ENCODE assay signal across 8 cellular contexts in the genomic region with DNA sequence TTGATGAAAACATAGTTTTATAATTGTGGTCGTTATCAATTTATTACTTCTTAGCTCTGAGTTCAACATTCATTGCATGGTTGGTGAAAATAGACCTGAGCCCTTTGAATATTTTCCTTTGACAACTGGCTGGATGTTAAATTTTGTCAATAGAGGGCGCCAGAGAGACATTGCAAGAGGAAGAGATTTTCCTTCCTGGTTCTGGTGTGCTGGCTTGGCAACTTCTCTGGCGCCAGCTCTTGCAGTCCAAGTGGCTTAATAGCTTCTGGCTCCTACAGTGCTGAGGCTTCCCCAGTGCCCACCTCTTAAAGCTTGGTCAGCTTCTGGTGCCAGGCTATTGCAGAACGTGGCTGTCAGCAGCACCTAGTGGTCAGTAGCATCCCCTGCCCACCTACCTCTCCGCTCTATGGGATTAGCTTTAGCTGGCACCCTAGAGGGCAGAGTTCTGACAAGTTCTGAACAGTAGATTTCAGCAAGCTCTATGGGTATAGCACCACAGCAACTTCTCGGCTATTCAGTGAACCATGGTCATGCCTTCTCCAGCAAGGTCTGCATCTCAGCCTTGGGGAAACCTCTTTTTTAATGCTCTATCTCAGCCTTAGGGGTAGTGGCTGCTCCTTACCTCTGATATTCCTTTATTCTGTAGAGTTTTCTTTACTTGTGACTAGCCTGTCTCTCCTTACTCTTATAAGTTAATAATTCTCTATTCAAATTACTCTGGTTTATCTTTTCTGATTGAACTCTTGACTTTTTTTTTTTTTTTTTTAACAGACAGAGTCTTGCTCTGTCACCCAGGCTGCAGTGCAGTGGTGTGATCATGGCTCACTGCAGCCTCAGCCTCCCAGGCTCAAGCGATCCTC. TPM values are rescaled to one million over a fixed set of nuclear protein-coding genes. Genes with fewer than 3 reads are reported as not detected.
DNase-seq lines count a peak whose midpoint lies in the region; ATAC-seq, FAIRE-seq and TF ChIP-seq lines count a peak whose summit lies in the region.

No MANE protein-coding gene starts in this region.

- H3K4me1 ChIP-seq in CD8-positive, alpha-beta memory T cell (ENCODE audit: insufficient read depth, low read length): peaks cover 5% of the 10 kb centered on the region
- peaks cover 7 to 37% (median 17%) of the 10 kb centered on the region in 3 donors for H3K4me1 ChIP-seq in pancreas
- peaks cover 8 to 20% (median 18%) of the 10 kb centered on the region in 4 donors for H3K4me1 ChIP-seq in upper lobe of left lung

- peak; percentile 74 for FAIRE-seq in pancreas (lab: Jason Lieb, UNC)

- intact Hi-C loops in pancreas (cut with DNase I): loop anchor here in 2 of 3 donors (5.0 to 10.0 kb wide), 3 partner anchors 113 to 122 kb away; no protein-coding TSS in a partner anchor

- H3K27ac Mint-ChIP-seq in CD8-positive, alpha-beta memory T cell: peak overlapping the region in 2 of 8 donors; percentile 35 to 75
- H3K27ac Mint-ChIP-seq in activated naive CD4-positive, alpha-beta T cell treated with anti-CD3 and anti-CD28 coated beads, Interleukin-2, amount 50 U/mL, for 72 hours: no peak overlapping the region

- WGBS in pancreas, 2 donors: 24 to 32% methylated on average over 7 of the region's 7 CpGs
- 36% methylated on average over 7 of the region's 7 CpGs for WGBS in upper lobe of left lung, 2 donors

- H3K9me3 ChIP-seq in CD8-positive, alpha-beta memory T cell (ENCODE audit: low read length): no peaks in the 10 kb centered on the region
- H3K9me3 ChIP-seq in pancreas: no peaks in the 10 kb centered on the region
- H3K9me3 ChIP-seq in upper lobe of left lung: no peaks in the 10 kb centered on the region

- H3K4me3 ChIP-seq in CD8-positive, alpha-beta memory T cell (ENCODE audit: low read length): peak overlapping the region; percentile 15
- H3K4me3 ChIP-seq in pancreas (peak overlapping the region in 1 of 4 donors; percentile 22), upper lobe of left lung (peak overlapping the region in 1 of 4 donors; percentile 7)

- no peaks in the 10 kb centered on the region for H3K9me3 Mint-ChIP-seq in CD8-positive, alpha-beta memory T cell
- no peaks in the 10 kb centered on the region for H3K9me3 Mint-ChIP-seq in activated naive CD4-positive, alpha-beta T cell treated with anti-CD3 and anti-CD28 coated beads, Interleukin-2, amount 50 U/mL, for 72 hours

- H3K36me3 ChIP-seq in CD8-positive, alpha-beta memory T cell (ENCODE audit: insufficient read depth, low read length): no peaks in the 10 kb centered on the region
- H3K36me3 ChIP-seq in pancreas (no peaks in the 10 kb centered on the region), upper lobe of left lung (no peaks in the 10 kb centered on the region)

- TF ChIP-seq CTCF in pancreas (IDR thresholded peaks at IDR 0.05) (peak; percentile 71 to 93 (median 88)), upper lobe of left lung (IDR thresholded peaks at IDR 0.05) (peak; percentile 61 to 84 (median 74))

- H3K4me3 Mint-ChIP-seq in CD8-positive, alpha-beta memory T cell: peak overlapping the region in 6 of 7 donors; percentile 67 to 79 (median 72)

- H3K36me3 Mint-ChIP-seq in CD8-positive, alpha-beta memory T cell: peaks cover 0 to 3% (median 0%) of the 10 kb centered on the region in 3 donors
- H3K36me3 Mint-ChIP-seq in activated naive CD4-positive, alpha-beta T cell treated with anti-CD3 and anti-CD28 coated beads, Interleukin-2, amount 50 U/mL, for 72 hours: no peaks in the 10 kb centered on the region

- H3K27ac ChIP-seq in CD8-positive, alpha-beta memory T cell (ENCODE audit: low read depth, low read length): no peak overlapping the region
- H3K27ac ChIP-seq in pancreas (peak overlapping the region in 2 of 4 donors; percentile 30 to 37), upper lobe of left lung (no peak overlapping the region)

- no peak for TF ChIP-seq POLR2A in upper lobe of left lung (IDR thresholded peaks at IDR 0.05)

- H3K27me3 ChIP-seq in CD8-positive, alpha-beta memory T cell (ENCODE audit: insufficient read depth, low read length, poor library complexity, severe bottlenecking): no peaks in the 10 kb centered on the region
- no peaks in the 10 kb centered on the region for H3K27me3 ChIP-seq in pancreas
- H3K27me3 ChIP-seq in upper lobe of left lung: no peaks in the 10 kb centered on the region

- no peak for TF ChIP-seq EP300 in upper lobe of left lung (IDR thresholded peaks at IDR 0.05)

- no peaks in the 10 kb centered on the region for H3K27me3 Mint-ChIP-seq in CD8-positive, alpha-beta memory T cell

- POLR2A ChIA-PET in CD8-positive, alpha-beta memory T cell (lab: Charles Lee): interaction anchor here (0.6 kb wide), 1 partner anchor 553 kb away, joined by 3 read pairs; no protein-coding TSS in a partner anchor

- DNase-seq in CD8-positive, alpha-beta memory T cell: peak; percentile 29 to 65 (median 62)
- peak; percentile 91 for DNase-seq in NCI-H1105 treated with DMSO at 0.1 percent for 48 hours (lab: John Stamatoyannopoulos, UW)
- peak; percentile 61 to 72 for DNase-seq in activated naive CD4-positive, alpha-beta T cell treated with anti-CD3 and anti-CD28 coated beads, Interleukin-2, amount 50 U/mL, for 72 hours (ENCODE audit: low spot score in 2 of 2)
- DNase-seq in glomerular visceral epithelial cell (ENCODE audit: extremely low spot score): peak; percentile 85
- DNase-seq in pancreas: peak; percentile 66 to 84 (median 76)
- peak in 1 of 2 donors; percentile 84 for DNase-seq in upper lobe of left lung

- CTCF ChIA-PET in CD8-positive, alpha-beta memory T cell (lab: Charles Lee): interaction anchor here (0.7 to 3.6 kb wide), 18 partner anchors 9 to 207 kb away, joined by 3 to 18 read pairs (median 4); no protein-coding TSS in a partner anchor

- H3K4me1 Mint-ChIP-seq in CD8-positive, alpha-beta memory T cell: peaks cover 6 to 15% (median 13%) of the 10 kb centered on the region in 3 donors

- ATAC-seq in GM21723 (IDR thresholded peaks at IDR 0.05; ENCODE audit: unreplicated experiment): peak; percentile 68
- ATAC-seq in SK-N-SH treated with all-trans-retinoic acid at 6 μM for 48 hours: peak; percentile 90
- peak; percentile 82 to 87 for ATAC-seq in activated naive CD4-positive, alpha-beta T cell treated with anti-CD3 and anti-CD28 coated beads, Interleukin-2, amount 50 U/mL, for 72 hours
- ATAC-seq in pancreas: peak; percentile 92 to 95 (median 92)
- ATAC-seq in upper lobe of left lung (ENCODE audit: low FRiP score in 2 of 2): peak; percentile 92 to 94

TF ChIP-seq in SK-N-SH treated with all-trans-retinoic acid at 6 μM for 48 hours, 23 proteins besides CTCF, POLR2A, EP300 and RAD21:
- peak; percentile 80; the same call in 1 of the 2 replicates for TF ChIP-seq ZFP3 (CRISPR knock-in tag; IDR thresholded peaks at IDR 0.05)
- TF ChIP-seq, protein P1, sequence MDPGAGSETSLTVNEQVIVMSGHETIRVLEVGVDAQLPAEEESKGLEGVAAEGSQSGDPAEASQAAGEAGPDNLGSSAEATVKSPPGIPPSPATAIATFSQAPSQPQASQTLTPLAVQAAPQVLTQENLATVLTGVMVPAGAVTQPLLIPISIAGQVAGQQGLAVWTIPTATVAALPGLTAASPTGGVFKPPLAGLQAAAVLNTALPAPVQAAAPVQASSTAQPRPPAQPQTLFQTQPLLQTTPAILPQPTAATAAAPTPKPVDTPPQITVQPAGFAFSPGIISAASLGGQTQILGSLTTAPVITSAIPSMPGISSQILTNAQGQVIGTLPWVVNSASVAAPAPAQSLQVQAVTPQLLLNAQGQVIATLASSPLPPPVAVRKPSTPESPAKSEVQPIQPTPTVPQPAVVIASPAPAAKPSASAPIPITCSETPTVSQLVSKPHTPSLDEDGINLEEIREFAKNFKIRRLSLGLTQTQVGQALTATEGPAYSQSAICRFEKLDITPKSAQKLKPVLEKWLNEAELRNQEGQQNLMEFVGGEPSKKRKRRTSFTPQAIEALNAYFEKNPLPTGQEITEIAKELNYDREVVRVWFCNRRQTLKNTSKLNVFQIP (CRISPR knock-in tag; IDR thresholded peaks at IDR 0.05; ENCODE audit: borderline replicate concordance, low read depth): no peak
- no peak for TF ChIP-seq ARNTL (CRISPR knock-in tag; IDR thresholded peaks at IDR 0.05; ENCODE audit: borderline replicate concordance, low read depth)

RNA-seq across cellular contexts. Expression of a gene that starts 59.4 kb away (rescaled TPM):
- total RNA-seq in CD8-positive, alpha-beta memory T cell: 10 to 100 TPM; 16.1 to 19.1 TPM
- 5.3 TPM for polyA plus RNA-seq in CD8-positive, alpha-beta memory T cell
- 10 to 100 TPM; 10.8 to 24.3 TPM for total RNA-seq in activated naive CD4-positive, alpha-beta T cell treated with anti-CD3 and anti-CD28 coated beads, Interleukin-2, amount 50 U/mL, for 72 hours
- total RNA-seq in pancreas: 10 to 100 TPM in 1 of 6 donors, 1 to 10 TPM in 5; 4.9 to 13.2 (median 7.4) TPM
- 1 to 10 TPM; 2.0 to 2.6 TPM for polyA plus RNA-seq in pancreas
- total RNA-seq in upper lobe of left lung: 10 to 100 TPM; 10.5 to 46.7 (median 17.1) TPM
